In the genomic region with DNA sequence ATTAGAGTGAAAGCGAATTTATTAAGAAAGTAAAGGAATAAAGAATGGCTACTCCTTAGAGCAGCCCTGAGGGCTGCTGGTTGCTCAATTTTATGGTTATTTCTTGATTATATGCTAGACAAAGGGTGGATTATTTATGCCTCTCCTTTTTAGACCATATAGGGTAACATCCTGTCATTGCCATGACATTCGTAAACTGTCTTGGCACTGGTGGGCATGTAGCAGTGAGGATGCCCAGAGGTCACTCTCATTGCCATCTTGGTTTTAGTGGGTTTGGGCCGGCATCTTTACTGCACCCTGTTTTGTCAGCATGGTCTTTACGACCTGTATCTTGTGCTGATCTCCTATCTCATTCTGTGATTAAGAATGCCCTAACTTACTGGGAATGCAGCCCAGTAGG, we compare ENCODE assay signal across 1 cellular context.
TF ChIP-seq lines count a peak whose summit lies in the region.

No MANE protein-coding gene starts in this region.

TF ChIP-seq in IMR-90, 13 proteins besides CTCF, POLR2A, EP300 and RAD21 (continued from another document):
- TF ChIP-seq, protein P1, sequence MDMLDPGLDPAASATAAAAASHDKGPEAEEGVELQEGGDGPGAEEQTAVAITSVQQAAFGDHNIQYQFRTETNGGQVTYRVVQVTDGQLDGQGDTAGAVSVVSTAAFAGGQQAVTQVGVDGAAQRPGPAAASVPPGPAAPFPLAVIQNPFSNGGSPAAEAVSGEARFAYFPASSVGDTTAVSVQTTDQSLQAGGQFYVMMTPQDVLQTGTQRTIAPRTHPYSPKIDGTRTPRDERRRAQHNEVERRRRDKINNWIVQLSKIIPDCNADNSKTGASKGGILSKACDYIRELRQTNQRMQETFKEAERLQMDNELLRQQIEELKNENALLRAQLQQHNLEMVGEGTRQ (IDR thresholded peaks at IDR 0.05; ENCODE audit: low read depth, low read length) = no peak
- TF ChIP-seq FOS (IDR thresholded peaks at IDR 0.05; ENCODE audit: low read depth, low read length) = no peak
- no peak for TF ChIP-seq CEBPB (IDR thresholded peaks at IDR 0.05; ENCODE audit: low read depth, low read length)
- no peak for TF ChIP-seq CHD1 (IDR thresholded peaks at IDR 0.05; ENCODE audit: low read depth, low read length)
